ENCODE assay signal across 10 cellular contexts in genomic region chr1:9809122-9809521, GRCh38. TPM values are rescaled to one million over a fixed set of nuclear protein-coding genes. Genes with fewer than 3 reads are reported as not detected.
DNase-seq lines count a peak whose midpoint lies in the region; ATAC-seq and TF ChIP-seq lines count a peak whose summit lies in the region.
"Had no signal": no experiment of that assay in that cellular context is flagged by ENCODE, and none has a peak within 500 bp of the region (broad histone marks: within the 10 kb centered on the region; RNA-seq: fewer than 3 reads in every experiment).

No MANE protein-coding gene starts in this region.

- no peak for ATAC-seq in stimulated activated naive CD8-positive, alpha-beta T cell treated with anti-CD3 and anti-CD28 coated beads, Interleukin-15, amount 100 ng/mL, for 72 hours
- no peak for ATAC-seq in stimulated activated naive CD8-positive, alpha-beta T cell treated with anti-CD3 and anti-CD28 coated beads, Interleukin-15, Interleukin-2, amounts not matched to agents 100 U/mL and 50 U/mL, for 24 hours
- ATAC-seq in GM18870 (IDR thresholded peaks at IDR 0.05; ENCODE audit: unreplicated experiment) (no peak), HG03095 (IDR thresholded peaks at IDR 0.05; ENCODE audit: unreplicated experiment) (no peak), GM21381 (IDR thresholded peaks at IDR 0.05; ENCODE audit: unreplicated experiment) (no peak)

- H3K9me3 Mint-ChIP-seq in stimulated activated naive CD8-positive, alpha-beta T cell treated with anti-CD3 and anti-CD28 coated beads, Interleukin-15, amount 100 ng/mL, for 72 hours, result no peaks in the 10 kb centered on the region
- H3K9me3 Mint-ChIP-seq in brain, result no peaks in the 10 kb centered on the region
- H3K9me3 Mint-ChIP-seq: activated naive CD4-positive, alpha-beta T cell treated with anti-CD3 and anti-CD28 coated beads, Interleukin-2, amount 10 ng/mL, durations not matched to agents 7 days and 5 days; T-helper 1 cell treated with Interleukin-12 subunit alpha and Interleukin-12 subunit beta and Interleukin-4 antibody, amounts not matched to agents 30 μg/mL and 1 μg/mL, for 36 hours had no signal

- H3K27ac ChIP-seq in mesodermal cell (ENCODE audit: low read depth, low read length, severe bottlenecking), result peak overlapping the region; percentile 23

- no peaks in the 10 kb centered on the region for H3K27me3 Mint-ChIP-seq in stimulated activated naive CD8-positive, alpha-beta T cell treated with anti-CD3 and anti-CD28 coated beads, Interleukin-15, amount 100 ng/mL, for 72 hours
- H3K27me3 Mint-ChIP-seq in brain, result no peaks in the 10 kb centered on the region
- H3K27me3 Mint-ChIP-seq: activated naive CD4-positive, alpha-beta T cell treated with anti-CD3 and anti-CD28 coated beads, Interleukin-2, amount 10 ng/mL, durations not matched to agents 7 days and 5 days had no signal

- H3K36me3 Mint-ChIP-seq in brain, result peaks cover 24% of the 10 kb centered on the region

- H3K27ac Mint-ChIP-seq in stimulated activated naive CD8-positive, alpha-beta T cell treated with anti-CD3 and anti-CD28 coated beads, Interleukin-15, amount 100 ng/mL, for 72 hours, result peak overlapping the region; percentile 61 to 91
- peak overlapping the region in 4 of 5 experiments; percentile 2 to 80 (median 32) for H3K27ac Mint-ChIP-seq in brain
- H3K27ac Mint-ChIP-seq: activated naive CD4-positive, alpha-beta T cell treated with anti-CD3 and anti-CD28 coated beads, Interleukin-2, amount 10 ng/mL, durations not matched to agents 7 days and 5 days; T-helper 1 cell treated with Interleukin-12 subunit alpha and Interleukin-12 subunit beta and Interleukin-4 antibody, amounts not matched to agents 30 μg/mL and 1 μg/mL, for 36 hours had no signal

- H3K4me3 Mint-ChIP-seq in stimulated activated naive CD8-positive, alpha-beta T cell treated with anti-CD3 and anti-CD28 coated beads, Interleukin-15, amount 100 ng/mL, for 72 hours, result no peak overlapping the region
- no peak overlapping the region for H3K4me3 Mint-ChIP-seq in brain
- H3K4me3 Mint-ChIP-seq: activated naive CD4-positive, alpha-beta T cell treated with anti-CD3 and anti-CD28 coated beads, Interleukin-2, amount 10 ng/mL, durations not matched to agents 7 days and 5 days; T-helper 1 cell treated with Interleukin-12 subunit alpha and Interleukin-12 subunit beta and Interleukin-4 antibody, amounts not matched to agents 30 μg/mL and 1 μg/mL, for 36 hours had no signal

- no peak for TF ChIP-seq CTCF in brain (conservative IDR thresholded peaks at IDR 0.05)

- H3K4me1 ChIP-seq in mesodermal cell (ENCODE audit: control insufficient read depth, insufficient read depth, low read length, poor library complexity, severe bottlenecking), result peaks cover 14% of the 10 kb centered on the region

- peaks cover 54% of the 10 kb centered on the region for H3K4me1 Mint-ChIP-seq in stimulated activated naive CD8-positive, alpha-beta T cell treated with anti-CD3 and anti-CD28 coated beads, Interleukin-15, amount 100 ng/mL, for 72 hours
- peaks cover 56% of the 10 kb centered on the region for H3K4me1 Mint-ChIP-seq in brain

- no peaks in the 10 kb centered on the region for H3K9me3 ChIP-seq in mesodermal cell (ENCODE audit: control insufficient read depth, low read length)

- 72 to 79% methylated on average over 8 of the region's 8 CpGs for WGBS in mesodermal cell (ENCODE audit: insufficient coverage in 2 of 2), 2 experiments

- H3K4me3 ChIP-seq in mesodermal cell (ENCODE audit: extremely low read depth, insufficient read depth, low read length, poor library complexity, severe bottlenecking), result no peak overlapping the region

- peaks cover 4% of the 10 kb centered on the region for H3K36me3 ChIP-seq in mesodermal cell (ENCODE audit: control insufficient read depth, insufficient read depth, low read length)

- DNase-seq in stimulated activated naive CD8-positive, alpha-beta T cell treated with anti-CD3 and anti-CD28 coated beads, Interleukin-15, amount 100 ng/mL, for 72 hours, result no peak
- no peak for DNase-seq in stimulated activated naive CD8-positive, alpha-beta T cell treated with anti-CD3 and anti-CD28 coated beads, Interleukin-15, Interleukin-2, amounts not matched to agents 100 U/mL and 50 U/mL, for 24 hours
- no peak for DNase-seq in NCI-H2227 (lab: John Stamatoyannopoulos, UW; ENCODE audit: unreplicated experiment)
- DNase-seq: activated naive CD4-positive, alpha-beta T cell treated with anti-CD3 and anti-CD28 coated beads, Interleukin-2, amount 10 ng/mL, durations not matched to agents 7 days and 5 days had no signal

RNA-seq across cellular contexts. Expression of gene CLSTN1, which starts 14.6 kb away (rescaled TPM):
- polyA plus RNA-seq in brain (ENCODE audit: insufficient read depth, low read depth, low replicate concordance), result 416 TPM
- polyA plus RNA-seq in mesodermal cell (2013, experiment 1 of 2), result 85.9 TPM
- polyA plus RNA-seq in mesodermal cell (2013, experiment 2 of 2), result 74.7 TPM
